8 cellular contexts compared by ENCODE assay signal in genomic region chr17:41835800-41836549, GRCh38. TPM values are rescaled to one million over a fixed set of nuclear protein-coding genes. Genes with fewer than 3 reads are reported as not detected.
DNase-seq lines count a peak whose midpoint lies in the region; ATAC-seq and TF ChIP-seq lines count a peak whose summit lies in the region.

TSS of gene NT5C3B (minus strand) at chr17:41836232. CDS start at chr17:41836193, 39 bp downstream.

- no peak for TF ChIP-seq CTCF in vagina (IDR thresholded peaks at IDR 0.05)

- DNase-seq in HK-2 (ENCODE audit: unreplicated experiment) (peak; percentile 71), SW 1271 (lab: John Stamatoyannopoulos, UW) (peak; percentile 31 to 36), amygdala (lab: John Stamatoyannopoulos, UW) (peak in 43 of 56 donors; percentile 10 to 71 (median 42)), right cardiac atrium (peak; percentile 70 to 89 (median 89)), pulmonary artery endothelial cell (ENCODE audit: low read depth, low spot score) (no peak), vagina (ENCODE audit: extremely low spot score in 2 of 2) (no peak), foreskin melanocyte (no peak)

- peak; percentile 58 for TF ChIP-seq POLR2A in GM15510 (IDR thresholded peaks at IDR 0.05; ENCODE audit: borderline replicate concordance, extremely low read depth, insufficient read length)
- peak in 1 of 2 donors; percentile 14 for TF ChIP-seq POLR2A in vagina (IDR thresholded peaks at IDR 0.05)

- H3K27me3 ChIP-seq in right cardiac atrium (ENCODE audit: control insufficient read depth, insufficient read depth) = no peaks in the 10 kb centered on the region
- no peaks in the 10 kb centered on the region for H3K27me3 ChIP-seq in vagina

- under 1% methylated on average over 72 of the region's 72 CpGs for WGBS in right cardiac atrium

- ATAC-seq in right cardiac atrium = peak; percentile 94 to 96

- peaks cover 0 to 10% of the 10 kb centered on the region in 2 donors for H3K36me3 ChIP-seq in vagina

- H3K4me1 ChIP-seq in right cardiac atrium (ENCODE audit: control insufficient read depth, insufficient read depth, low read length) (no peaks in the 10 kb centered on the region), vagina (peaks cover 20% of the 10 kb centered on the region)

- no peaks in the 10 kb centered on the region for H3K9me3 ChIP-seq in right cardiac atrium (ENCODE audit: control insufficient read depth, low read length)
- no peaks in the 10 kb centered on the region for H3K9me3 ChIP-seq in vagina

- H3K27ac ChIP-seq in right cardiac atrium (ENCODE audit: low read length) (peak within 1 kb of the TSS; percentile 11), vagina (peak within 1 kb of the TSS; percentile 74)

- intact Hi-C loops in right cardiac atrium (cut with DNase I) (no loop called here), vagina (cut with DNase I) (no loop called here)

- H3K4me3 ChIP-seq in right cardiac atrium (ENCODE audit: low read length) (peak within 1 kb of the TSS; percentile 87), vagina (peak within 1 kb of the TSS; percentile 73 to 99)

RNA-seq across cellular contexts. Expression of gene NT5C3B, which starts in this region (rescaled TPM):
- total RNA-seq in right cardiac atrium (10 to 100 TPM; 29.1 to 46.6 (median 32.1) TPM), pulmonary artery endothelial cell (68.8 and 72.0 TPM in 2 replicates), vagina (71.5 TPM)
- polyA plus RNA-seq in right cardiac atrium = 40.5 TPM

Comparison
In these comparisons a context has a peak if more than half of its experiments do, and no peak if none do; other contexts are left out.
1. DNase-seq: peak in HK-2 (single experiment), SW 1271 (2 of 2), amygdala (43 of 56) and right cardiac atrium (3 of 3); none in pulmonary artery endothelial cell (single experiment), vagina (0 of 2) and foreskin melanocyte (single experiment).